16 cellular contexts compared by ENCODE assay signal in genomic region chr22:17741866-17742527, GRCh38. TPM values are rescaled to one million over a fixed set of nuclear protein-coding genes. Genes with fewer than 3 reads are reported as not detected.
DNase-seq lines count a peak whose midpoint lies in the region; ATAC-seq, FAIRE-seq and TF ChIP-seq lines count a peak whose summit lies in the region.
"Had no signal": no experiment of that assay in that cellular context is flagged by ENCODE, and none has a peak within 500 bp of the region (broad histone marks: within the 10 kb centered on the region; RNA-seq: fewer than 3 reads in every experiment).

No MANE protein-coding gene starts in this region.

- peak; percentile 57; the same call in 2 of the 3 replicates for ATAC-seq in GM12878

- no peaks in the 10 kb centered on the region for H3K9me3 Mint-ChIP-seq in nephron progenitor cell
- H3K9me3 Mint-ChIP-seq: activated CD4-positive, alpha-beta T cell treated with anti-CD3 and anti-CD28 coated beads, Interleukin-2, amount 10 ng/mL, durations not matched to agents 24 days and 14 days; CD8-positive, alpha-beta T cell; HFFc6 had no signal

- no peak overlapping the region for H3K4me2 ChIP-seq in GM12878 (ENCODE audit: control insufficient read depth, insufficient read depth)

- no peak for DNase-seq in AG10803 (ENCODE audit: low read depth)
- peak; percentile 40 for DNase-seq in GM12878 (ENCODE audit: low read depth, low spot score)
- DNase-seq in nephron progenitor cell: no peak
- no peak for DNase-seq in germinal center (ENCODE audit: low spot score)
- no peak for DNase-seq in NCI-H2227 (lab: John Stamatoyannopoulos, UW; ENCODE audit: unreplicated experiment)
- DNase-seq in DMS153 (lab: John Stamatoyannopoulos, UW): no peak
- DNase-seq: cortex of kidney, NCI-H1417 treated with DMSO at 0.1 percent for 48 hours had no signal

- no peak for TF ChIP-seq POLR2A in GM12878 (IDR thresholded peaks at IDR 0.05; ENCODE audit: low read depth, low read length)

- H3K27ac Mint-ChIP-seq in nephron progenitor cell: peak overlapping the region; percentile 86
- H3K27ac Mint-ChIP-seq: activated CD4-positive, alpha-beta T cell treated with anti-CD3 and anti-CD28 coated beads, Interleukin-2, amount 10 ng/mL, durations not matched to agents 24 days and 14 days; CD8-positive, alpha-beta T cell; HFFc6 had no signal

- in situ Hi-C loops in GM12878 (cut with MboI): loop anchor here (10.0 kb wide), 1 partner anchor 63 kb away; no protein-coding TSS in a partner anchor

- peaks cover 2% of the 10 kb centered on the region for H3K27me3 Mint-ChIP-seq in nephron progenitor cell (ENCODE audit: low read depth, poor library complexity)
- H3K27me3 Mint-ChIP-seq: activated CD4-positive, alpha-beta T cell treated with anti-CD3 and anti-CD28 coated beads, Interleukin-2, amount 10 ng/mL, durations not matched to agents 24 days and 14 days had no signal

- H3K9ac ChIP-seq in GM12878 (ENCODE audit: control insufficient read depth, insufficient read depth, low read length): no peak overlapping the region

- H3K36me3 ChIP-seq in GM12878 (ENCODE audit: control insufficient read depth in 2 of 2, insufficient read depth in 2 of 2, low read length in 1 of 2): peaks cover 2 to 35% of the 10 kb centered on the region in 2 experiments; a peak in 3 of 4 replicates
- H3K36me3 ChIP-seq: breast epithelium, right atrium auricular region had no signal

- RAD21 ChIA-PET in GM12878 (lab: Charles Lee; ENCODE audit: unreplicated experiment): interaction anchor here (0.5 to 4.4 kb wide), 17 partner anchors 11 to 334 kb away, joined by 3 to 58 read pairs (median 4); no protein-coding TSS in a partner anchor

- no peak for TF ChIP-seq EP300 in GM12878 (IDR thresholded peaks at IDR 0.05; ENCODE audit: borderline replicate concordance in 1 of 2, control insufficient read depth in 1 of 2, low read depth in 2 of 2, low read length in 2 of 2)

- CTCF ChIA-PET in GM12878 (lab: Yijun Ruan, JAX): interaction anchor here (1.0 to 4.7 kb wide), 27 partner anchors 8 to 333 kb away, joined by 3 to 101 read pairs (median 5); no protein-coding TSS in a partner anchor

- H3K27ac ChIP-seq in GM12878 (ENCODE audit: control insufficient read depth, insufficient read depth): peak overlapping the region; percentile 58
- H3K27ac ChIP-seq: breast epithelium, heart left ventricle, HL-60, right atrium auricular region had no signal

- BruUV-seq in GM12878 (replicated peaks; lab: Mats Ljungman, UMichigan): no TSS peak

- 63% methylated on average over 18 of the region's 18 CpGs for WGBS in GM12878 (ENCODE audit: insufficient coverage, insufficient replicate concordance, low lambda C conversion rate, missing lambda C conversion rate)

- POLR2A ChIA-PET in GM12878 (lab: Charles Lee): interaction anchor here (0.6 to 1.3 kb wide), 3 partner anchors 43 to 143 kb away, joined by 4 to 5 read pairs (median 4); partner anchors contain the start of gene BCL2L13

- peaks cover 7% of the 10 kb centered on the region for H3K4me1 ChIP-seq in GM12878 (ENCODE audit: control insufficient read depth, insufficient read depth, low read length)
- H3K4me1 ChIP-seq: breast epithelium had no signal

- no peaks in the 10 kb centered on the region for H3K9me3 ChIP-seq in GM12878 (replicated peaks; ENCODE audit: control insufficient read depth, insufficient read depth, low read length)
- H3K9me3 ChIP-seq: breast epithelium, heart left ventricle, right atrium auricular region had no signal

- no peak overlapping the region for H3K4me3 ChIP-seq in AG10803 (ENCODE audit: low read length)
- H3K4me3 ChIP-seq in GM12875 (ENCODE audit: low read depth, low read length): no peak overlapping the region
- no peak overlapping the region for H3K4me3 ChIP-seq in GM12878
- H3K4me3 ChIP-seq: breast epithelium, heart left ventricle, right atrium auricular region had no signal

- H3K4me1 Mint-ChIP-seq in nephron progenitor cell: peaks cover 7% of the 10 kb centered on the region
- H3K4me1 Mint-ChIP-seq: activated CD4-positive, alpha-beta T cell treated with anti-CD3 and anti-CD28 coated beads, Interleukin-2, amount 10 ng/mL, durations not matched to agents 24 days and 14 days had no signal

- FAIRE-seq in GM12878 (lab: Jason Lieb, UNC): no peak

- H3K4me3 Mint-ChIP-seq in nephron progenitor cell: no peak overlapping the region
- H3K4me3 Mint-ChIP-seq: activated CD4-positive, alpha-beta T cell treated with anti-CD3 and anti-CD28 coated beads, Interleukin-2, amount 10 ng/mL, durations not matched to agents 24 days and 14 days; CD8-positive, alpha-beta T cell; HFFc6 had no signal

- H2AFZ ChIP-seq in GM12878 (ENCODE audit: control insufficient read depth, low read depth, low read length): no peak overlapping the region

- peak; percentile 11; the same call in 1 of the 2 replicates for TF ChIP-seq CTCF in AG10803 (conservative IDR thresholded peaks at IDR 0.05; ENCODE audit: low read length)
- 0 out of 2 replicates have a peak, but pooled peaks have one; percentile 2 for TF ChIP-seq CTCF in GM12875 (IDR thresholded peaks at IDR 0.05; ENCODE audit: borderline replicate concordance, insufficient read depth, low read depth, low read length)
- TF ChIP-seq CTCF in GM12878 (IDR thresholded peaks at IDR 0.05 in 2 of 3, conservative IDR thresholded peaks at IDR 0.05 in 1 of 3; ENCODE audit: control insufficient read depth in 2 of 3, extremely low read depth in 1 of 3, insufficient read depth in 1 of 3, low read depth in 3 of 3, low read length in 3 of 3): no peak
- TF ChIP-seq CTCF in nephron progenitor cell (IDR thresholded peaks at IDR 0.05): no peak

- intact Hi-C loops in GM12878 (cut with micrococcal nuclease; ENCODE audit: unreplicated experiment): loop anchor here (1.0 to 5.0 kb wide), 4 partner anchors 43 to 335 kb away; partner anchors contain the start of gene PEX26

- no peaks in the 10 kb centered on the region for H3K27me3 ChIP-seq in GM12878 (replicated peaks in 1 of 2; ENCODE audit: control insufficient read depth in 2 of 2, insufficient read depth in 2 of 2, low read length in 1 of 2)
- H3K27me3 ChIP-seq: breast epithelium, heart left ventricle, right atrium auricular region had no signal

- peaks cover 6% of the 10 kb centered on the region for H3K79me2 ChIP-seq in GM12878 (ENCODE audit: control insufficient read depth, insufficient read depth, low read length)

- TF ChIP-seq RAD21 in GM12878 (IDR thresholded peaks at IDR 0.05; ENCODE audit: insufficient read depth, low read depth, low read length): no peak

- peaks cover 17% of the 10 kb centered on the region for H3K36me3 Mint-ChIP-seq in nephron progenitor cell (ENCODE audit: low read depth)

- SMC1A ChIA-PET in GM12878 (lab: Charles Lee; ENCODE audit: uncharacterized antibody, unreplicated experiment): interaction anchor here (0.7 to 5.5 kb wide), 17 partner anchors 19 to 337 kb away, joined by 3 to 46 read pairs (median 5); partner anchors contain the start of genes BCL2L13 and PEX26

- no peaks in the 10 kb centered on the region for H4K20me1 ChIP-seq in GM12878 (ENCODE audit: control insufficient read depth, insufficient read depth)

TF ChIP-seq in GM12878, 131 proteins besides CTCF, POLR2A, EP300 and RAD21:
- TF ChIP-seq EGR1 (IDR thresholded peaks at IDR 0.05; ENCODE audit: borderline replicate concordance in 1 of 2, low read depth in 2 of 2, low read length in 2 of 2) (no peak), SMARCA5 (IDR thresholded peaks at IDR 0.05) (no peak), MXI1 (IDR thresholded peaks at IDR 0.05; ENCODE audit: low read depth, low read length) (no peak), RFX5 (IDR thresholded peaks at IDR 0.05; ENCODE audit: low read depth, low read length) (no peak), ESRRA (IDR thresholded peaks at IDR 0.05; ENCODE audit: low read length) (no peak), CBX3 (IDR thresholded peaks at IDR 0.05; ENCODE audit: borderline replicate concordance, low read depth) (no peak), ZNF384 (IDR thresholded peaks at IDR 0.05; ENCODE audit: borderline replicate concordance, low read depth, low read length) (no peak), RCOR1 (conservative IDR thresholded peaks at IDR 0.05; ENCODE audit: low read depth, low read length) (no peak), NR2C1 (IDR thresholded peaks at IDR 0.05) (no peak), MYC (IDR thresholded peaks at IDR 0.05; ENCODE audit: insufficient read depth, insufficient read length, insufficient replicate concordance, low read length, severe bottlenecking) (no peak), CEBPB (IDR thresholded peaks at IDR 0.05; ENCODE audit: borderline replicate concordance in 1 of 2, low read depth in 2 of 2, low read length in 2 of 2) (no peak), BCL11A (IDR thresholded peaks at IDR 0.05; ENCODE audit: low read depth, low read length) (no peak), MAX (IDR thresholded peaks at IDR 0.05; ENCODE audit: low read depth, low read length) (no peak), SIN3A (IDR thresholded peaks at IDR 0.05; ENCODE audit: low read depth, low read length) (no peak), NFYA (IDR thresholded peaks at IDR 0.05; ENCODE audit: borderline replicate concordance, low read depth, low read length) (no peak), JUNB (IDR thresholded peaks at IDR 0.05) (no peak)

RNA-seq across cellular contexts. Expression of gene BID, which starts 32.3 kb away (rescaled TPM):
- 36.6 and 37.1 TPM in 2 replicates for total RNA-seq in GM12878 (2013; cell fraction: nucleolus; rRNA removed)
- total RNA-seq in GM12878 (2014; rRNA removed) (166 and 179 TPM in 2 replicates), GM12878 (2014; rRNA removed; fragmentation: Illumina TruSeq; extraction: Trizol) (56.4 and 65.9 TPM in 2 replicates), GM12878 (2021) (126 and 131 TPM in 2 replicates)
- polyA plus RNA-seq in GM12878 (2011; ENCODE audit: low read depth): 51.7 TPM
- polyA plus RNA-seq in GM12878 (2011; rRNA removed) (79.3 and 145 TPM in 2 replicates), GM12878 (2014; fragmentation: Illumina TruSeq; extraction: Trizol) (30.8 and 38.9 TPM in 2 replicates), GM12878 (2014; fragmentation: Nextera tagmentation; extraction: Ambion mirVana) (10 to 100 TPM in 1 of 2 experiments, 1 to 10 TPM in 1; 7.9 to 16.9 TPM), GM12878 (2014; rRNA removed) (241 and 247 TPM in 2 replicates), GM12878 (2016; fragmentation: Nextera tagmentation; extraction: Ambion mirVana) (100 to 1,000 TPM; 186 to 203 TPM)
- polyA plus RNA-seq in GM12878 (2011; cell fraction: cytosol; rRNA removed): 332 and 398 TPM in 2 replicates
- 195 and 197 TPM in 2 replicates for polyA plus RNA-seq in GM12878 (2011; cell fraction: nucleus; rRNA removed)
- 71.3 and 110 TPM in 2 replicates for polyA plus RNA-seq in GM12878 (2012)
- polyA minus RNA-seq in GM12878 (2011; rRNA and poly(A)+ RNA removed): 35.4 and 90.0 TPM in 2 replicates
- polyA minus RNA-seq in GM12878 (2011; cell fraction: cytosol; rRNA and poly(A)+ RNA removed): 31.7 and 32.0 TPM in 2 replicates
- polyA minus RNA-seq in GM12878 (2011; cell fraction: nucleus; rRNA and poly(A)+ RNA removed): 8.3 and 16.3 TPM in 2 replicates

Comparison
In these comparisons a context has a peak if more than half of its experiments do, and no peak if none do; other contexts are left out.
1. CTCF ChIP-seq: peak in AG10803 (single experiment) and GM12875 (single experiment); none in GM12878 (0 of 3) and nephron progenitor cell (single experiment).